In the genomic region with DNA sequence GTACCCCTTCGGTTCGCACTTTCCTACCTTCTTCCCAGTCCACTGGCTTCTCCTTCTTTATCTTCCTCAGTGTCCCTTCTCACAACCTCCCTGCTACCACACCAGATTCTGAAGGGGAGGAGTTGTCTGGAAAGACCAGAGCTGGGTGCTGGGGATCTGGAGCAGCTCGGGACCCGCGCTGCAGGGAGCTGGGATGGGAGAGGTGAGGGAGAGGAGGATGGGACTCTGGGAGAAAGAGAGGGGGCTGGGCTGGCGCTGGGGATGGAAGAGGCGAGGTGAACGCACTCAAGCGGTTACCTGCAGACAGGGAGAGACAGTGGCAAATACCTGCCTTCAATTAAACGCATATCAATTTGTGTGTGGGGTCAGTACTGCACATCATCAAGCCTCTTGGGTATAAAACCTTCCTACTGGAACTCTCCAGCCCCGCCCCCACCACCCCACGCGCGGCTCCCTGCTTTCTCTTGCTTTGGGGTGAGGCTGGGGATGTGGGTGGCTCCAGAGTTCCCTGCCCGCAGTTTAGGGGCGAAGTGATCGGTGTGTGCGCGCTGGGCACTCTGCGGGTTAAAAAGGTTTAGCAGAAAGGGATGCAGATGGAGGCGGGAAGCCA, we compare ENCODE assay signal across 8 cellular contexts. TPM values are rescaled to one million over a fixed set of nuclear protein-coding genes. Genes with fewer than 3 reads are reported as not detected.
DNase-seq lines count a peak whose midpoint lies in the region; ATAC-seq and TF ChIP-seq lines count a peak whose summit lies in the region.

No MANE protein-coding gene starts in this region.

- intact Hi-C loops in left lung (cut with DNase I) = no loop called here

- no peaks in the 10 kb centered on the region for H3K36me3 ChIP-seq in left lung
- H3K36me3 ChIP-seq in tibial nerve = no peaks in the 10 kb centered on the region

- peak; percentile 29 for DNase-seq in activated T-cell treated with anti-CD3 and anti-CD28 coated beads, Interleukin-2, amount 50 U/mL, for 1 hour
- DNase-seq in activated T-cell treated with anti-CD3 and anti-CD28 coated beads for 4 hours = no peak
- DNase-seq in activated naive CD8-positive, alpha-beta T cell treated with anti-CD3 and anti-CD28 coated beads, Interleukin-2, amount 50 U/mL, for 24 hours = no peak
- peak in 1 of 2 donors; percentile 78 for DNase-seq in left lung
- no peak for DNase-seq in tibial nerve (ENCODE audit: low spot score in 2 of 2)
- DNase-seq in inferior parietal cortex (ENCODE audit: extremely low spot score) = no peak

- 35 to 42% methylated on average over 18 to 21 of the region's 21 CpGs for WGBS in tibial nerve, 2 donors

- H3K4me3 ChIP-seq in left lung (peak overlapping the region; percentile 65 to 74), tibial nerve (peak overlapping the region; percentile 58 to 93 (median 69))

- H3K4me1 Mint-ChIP-seq in activated naive CD8-positive, alpha-beta T cell treated with anti-CD3 and anti-CD28 coated beads, Interleukin-2, amount 50 U/mL, for 24 hours = peaks cover 52% of the 10 kb centered on the region

- H3K4me3 Mint-ChIP-seq in activated naive CD8-positive, alpha-beta T cell treated with anti-CD3 and anti-CD28 coated beads, Interleukin-2, amount 50 U/mL, for 24 hours = peak overlapping the region; percentile 90

- no peak for TF ChIP-seq EP300 in tibial nerve (IDR thresholded peaks at IDR 0.05)

- TF ChIP-seq CTCF in left lung (IDR thresholded peaks at IDR 0.05) = no peak
- no peak for TF ChIP-seq CTCF in tibial nerve (IDR thresholded peaks at IDR 0.05)

- peak overlapping the region; percentile 93 for H3K27ac Mint-ChIP-seq in activated naive CD8-positive, alpha-beta T cell treated with anti-CD3 and anti-CD28 coated beads, Interleukin-2, amount 50 U/mL, for 24 hours

- H3K36me3 Mint-ChIP-seq in activated naive CD8-positive, alpha-beta T cell treated with anti-CD3 and anti-CD28 coated beads, Interleukin-2, amount 50 U/mL, for 24 hours (ENCODE audit: low read depth) = peaks cover 17% of the 10 kb centered on the region

- H3K9me3 ChIP-seq in left lung = no peaks in the 10 kb centered on the region
- H3K9me3 ChIP-seq in tibial nerve = no peaks in the 10 kb centered on the region

- TF ChIP-seq POLR2A in tibial nerve (IDR thresholded peaks at IDR 0.05) = no peak

- peaks cover 0 to 13% of the 10 kb centered on the region in 2 donors for H3K27me3 ChIP-seq in left lung
- no peaks in the 10 kb centered on the region for H3K27me3 ChIP-seq in tibial nerve

- H3K4me1 ChIP-seq in left lung (peaks cover 5 to 33% of the 10 kb centered on the region in 2 donors), tibial nerve (peaks cover 4 to 24% (median 8%) of the 10 kb centered on the region in 4 donors)

- no peak overlapping the region for H3K27ac ChIP-seq in left lung
- H3K27ac ChIP-seq in tibial nerve = peak overlapping the region in 1 of 4 donors; percentile 91

- no peaks in the 10 kb centered on the region for H3K9me3 Mint-ChIP-seq in activated naive CD8-positive, alpha-beta T cell treated with anti-CD3 and anti-CD28 coated beads, Interleukin-2, amount 50 U/mL, for 24 hours

- peaks cover 4% of the 10 kb centered on the region for H3K27me3 Mint-ChIP-seq in activated naive CD8-positive, alpha-beta T cell treated with anti-CD3 and anti-CD28 coated beads, Interleukin-2, amount 50 U/mL, for 24 hours

- no peak for ATAC-seq in activated naive CD8-positive, alpha-beta T cell treated with anti-CD3 and anti-CD28 coated beads, Interleukin-2, amount 50 U/mL, for 24 hours
- ATAC-seq in left lung = no peak
- no peak for ATAC-seq in GM19395 (IDR thresholded peaks at IDR 0.05; ENCODE audit: unreplicated experiment)
- no peak for ATAC-seq in HG03469 (IDR thresholded peaks at IDR 0.05; ENCODE audit: unreplicated experiment)

RNA-seq across cellular contexts. Expression of a gene that starts 1.1 kb away (rescaled TPM):
- total RNA-seq in left lung (100 to 1,000 TPM; 237 to 427 TPM), tibial nerve (100 to 1,000 TPM; 132 to 224 (median 184) TPM)
